In the genomic region with DNA sequence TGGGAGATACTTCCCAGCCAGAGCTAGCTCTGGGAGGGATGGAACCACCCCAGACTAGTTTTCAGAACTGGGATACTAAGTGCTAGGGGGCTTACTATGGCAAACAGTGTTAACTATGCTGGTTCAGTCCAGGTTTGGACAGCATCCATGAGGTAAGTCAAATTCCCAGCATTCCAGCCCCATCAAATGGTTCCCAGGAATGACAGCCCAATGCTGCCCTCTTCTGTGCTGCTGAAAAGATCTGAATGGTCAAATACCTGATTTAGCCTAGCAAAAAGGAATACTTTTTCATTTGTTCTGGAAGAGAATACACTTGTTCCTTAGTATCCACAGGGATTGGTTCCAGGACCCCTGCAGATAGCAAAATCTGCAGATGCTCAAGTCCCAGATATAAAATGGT, we compare ENCODE assay signal across 10 cellular contexts.
DNase-seq lines count a peak whose midpoint lies in the region; ATAC-seq, FAIRE-seq and TF ChIP-seq lines count a peak whose summit lies in the region.
"Had no signal": no experiment of that assay in that cellular context is flagged by ENCODE, and none has a peak within 500 bp of the region (broad histone marks: within the 10 kb centered on the region; RNA-seq: fewer than 3 reads in every experiment).

No MANE protein-coding gene starts in this region.

- no peak overlapping the region for H3K27ac ChIP-seq in small intestine (ENCODE audit: low read depth in 1 of 2, low read length in 1 of 2)
- H3K27ac ChIP-seq: vagina had no signal

- no peaks in the 10 kb centered on the region for H3K27me3 ChIP-seq in small intestine (ENCODE audit: control insufficient read depth in 2 of 2, insufficient read depth in 2 of 2, low read length in 2 of 2)
- H3K27me3 ChIP-seq: vagina had no signal

- POLR2A ChIA-PET in HEK293T (lab: Yijun Ruan, JAX) = no interaction called here

- ATAC-seq in left colon = peak; percentile 51
- ATAC-seq in stimulated activated effector memory CD8-positive, alpha-beta T cell treated with anti-CD3 and anti-CD28 coated beads, Interleukin-12 subunit alpha, Interleukin-12 subunit beta, amount 100 ng/mL, for 72 hours = no peak

- TF ChIP-seq CTCF in astrocyte of the spinal cord (IDR thresholded peaks at IDR 0.05; ENCODE audit: low read depth, low read length) = peak; percentile 29

- no peaks in the 10 kb centered on the region for H3K9me3 Mint-ChIP-seq in stimulated activated effector memory CD8-positive, alpha-beta T cell treated with anti-CD3 and anti-CD28 coated beads, Interleukin-12 subunit alpha, Interleukin-12 subunit beta, amount 100 ng/mL, for 72 hours
- H3K9me3 Mint-ChIP-seq in activated naive CD8-positive, alpha-beta T cell treated with anti-CD3 and anti-CD28 coated beads for 36 hours = no peaks in the 10 kb centered on the region

- H3K4me1 ChIP-seq in small intestine (ENCODE audit: control insufficient read depth in 2 of 2, insufficient read depth in 1 of 2, low read depth in 1 of 2, low read length in 1 of 2) = no peaks in the 10 kb centered on the region
- H3K4me1 ChIP-seq: vagina had no signal

- no peaks in the 10 kb centered on the region for H3K4me1 Mint-ChIP-seq in stimulated activated effector memory CD8-positive, alpha-beta T cell treated with anti-CD3 and anti-CD28 coated beads, Interleukin-12 subunit alpha, Interleukin-12 subunit beta, amount 100 ng/mL, for 72 hours
- no peaks in the 10 kb centered on the region for H3K4me1 Mint-ChIP-seq in activated naive CD8-positive, alpha-beta T cell treated with anti-CD3 and anti-CD28 coated beads for 36 hours

- peak; percentile 6 for DNase-seq in AG08396 (ENCODE audit: low spot score)
- peak; percentile 19 for DNase-seq in HEK293T (ENCODE audit: extremely low spot score)
- DNase-seq in astrocyte of the spinal cord (ENCODE audit: low read depth, low spot score) = peak; percentile 15
- DNase-seq in left colon = no peak
- DNase-seq in small intestine = no peak
- no peak for DNase-seq in stimulated activated effector memory CD8-positive, alpha-beta T cell treated with anti-CD3 and anti-CD28 coated beads, Interleukin-12 subunit alpha, Interleukin-12 subunit beta, amount 100 ng/mL, for 72 hours (ENCODE audit: low spot score in 2 of 2)
- DNase-seq in NCI-H2029 (lab: John Stamatoyannopoulos, UW) = no peak
- no peak for DNase-seq in activated naive CD8-positive, alpha-beta T cell treated with anti-CD3 and anti-CD28 coated beads for 36 hours

- H3K36me3 ChIP-seq in small intestine (ENCODE audit: control insufficient read depth in 2 of 2, insufficient read depth in 2 of 2, low read length in 2 of 2) = no peaks in the 10 kb centered on the region
- H3K36me3 ChIP-seq: vagina had no signal

- no peaks in the 10 kb centered on the region for H3K36me3 Mint-ChIP-seq in stimulated activated effector memory CD8-positive, alpha-beta T cell treated with anti-CD3 and anti-CD28 coated beads, Interleukin-12 subunit alpha, Interleukin-12 subunit beta, amount 100 ng/mL, for 72 hours
- no peaks in the 10 kb centered on the region for H3K36me3 Mint-ChIP-seq in activated naive CD8-positive, alpha-beta T cell treated with anti-CD3 and anti-CD28 coated beads for 36 hours

- H3K4me3 ChIP-seq in astrocyte of the spinal cord (ENCODE audit: low read depth, low read length) (no peak overlapping the region), small intestine (ENCODE audit: low read depth in 1 of 2, low read length in 2 of 2) (no peak overlapping the region)
- H3K4me3 ChIP-seq: vagina had no signal

- FAIRE-seq in small intestine (lab: Jason Lieb, UNC) = no peak
- FAIRE-seq: frontal cortex had no signal

- no peak overlapping the region for H3K4me3 Mint-ChIP-seq in stimulated activated effector memory CD8-positive, alpha-beta T cell treated with anti-CD3 and anti-CD28 coated beads, Interleukin-12 subunit alpha, Interleukin-12 subunit beta, amount 100 ng/mL, for 72 hours
- H3K4me3 Mint-ChIP-seq in activated naive CD8-positive, alpha-beta T cell treated with anti-CD3 and anti-CD28 coated beads for 36 hours = no peak overlapping the region

- H3K27me3 Mint-ChIP-seq in activated naive CD8-positive, alpha-beta T cell treated with anti-CD3 and anti-CD28 coated beads for 36 hours = peaks cover 11% of the 10 kb centered on the region

- no peaks in the 10 kb centered on the region for H3K9me3 ChIP-seq in small intestine (ENCODE audit: control insufficient read depth, low read depth)
- H3K9me3 ChIP-seq: vagina had no signal

- no peak overlapping the region for H3K27ac Mint-ChIP-seq in stimulated activated effector memory CD8-positive, alpha-beta T cell treated with anti-CD3 and anti-CD28 coated beads, Interleukin-12 subunit alpha, Interleukin-12 subunit beta, amount 100 ng/mL, for 72 hours
- H3K27ac Mint-ChIP-seq in activated naive CD8-positive, alpha-beta T cell treated with anti-CD3 and anti-CD28 coated beads for 36 hours = no peak overlapping the region

- intact Hi-C loops in left colon (cut with DNase I, micrococcal nuclease) = loop anchor here in 1 of 2 donors (10.0 kb wide), 2 partner anchors 143 to 423 kb away; partner anchors contain the start of gene CCDC6

- CTCF ChIA-PET in HEK293T (lab: Yijun Ruan, JAX) = no interaction called here

- in situ Hi-C loops in astrocyte of the spinal cord (cut with HindIII; ENCODE audit: low sequenced_read_pairs) = no loop called here

TF ChIP-seq in HEK293T, 16 proteins besides CTCF, POLR2A, EP300 and RAD21:
- TF ChIP-seq PKNOX1 (IDR thresholded peaks at IDR 0.05) (no peak), CTBP1 (IDR thresholded peaks at IDR 0.05; ENCODE audit: borderline replicate concordance) (no peak), FOXM1 (IDR thresholded peaks at IDR 0.05; ENCODE audit: borderline replicate concordance) (no peak), FOXK2 (IDR thresholded peaks at IDR 0.05) (no peak), HDGF (IDR thresholded peaks at IDR 0.05; ENCODE audit: borderline replicate concordance) (no peak), ELF4 (IDR thresholded peaks at IDR 0.05) (no peak), LEF1 (IDR thresholded peaks at IDR 0.05; ENCODE audit: borderline replicate concordance) (no peak), L3MBTL2 (conservative IDR thresholded peaks at IDR 0.05) (no peak), SP1 (IDR thresholded peaks at IDR 0.05) (no peak), BHLHE40 (IDR thresholded peaks at IDR 0.05; ENCODE audit: borderline replicate concordance) (no peak), TARDBP (IDR thresholded peaks at IDR 0.05) (no peak), ARNT (IDR thresholded peaks at IDR 0.05) (no peak), SUZ12 (IDR thresholded peaks at IDR 0.05) (no peak), ZNF384 (IDR thresholded peaks at IDR 0.05) (no peak), FOXA1 (IDR thresholded peaks at IDR 0.05) (no peak), NFRKB (IDR thresholded peaks at IDR 0.05) (no peak)

Comparison
In these comparisons a context has a peak if more than half of its experiments do, and no peak if none do; other contexts are left out.
1. DNase-seq: peak in AG08396 (single experiment), HEK293T (single experiment) and astrocyte of the spinal cord (single experiment); none in left colon (0 of 2), small intestine (single experiment), stimulated activated effector memory CD8-positive, alpha-beta T cell treated with anti-CD3 and anti-CD28 coated beads, Interleukin-12 subunit alpha, Interleukin-12 subunit beta, amount 100 ng/mL, for 72 hours (0 of 2), NCI-H2029 (single experiment) and activated naive CD8-positive, alpha-beta T cell treated with anti-CD3 and anti-CD28 coated beads for 36 hours (single experiment).